14 cellular contexts compared by ENCODE assay signal in the genomic region with DNA sequence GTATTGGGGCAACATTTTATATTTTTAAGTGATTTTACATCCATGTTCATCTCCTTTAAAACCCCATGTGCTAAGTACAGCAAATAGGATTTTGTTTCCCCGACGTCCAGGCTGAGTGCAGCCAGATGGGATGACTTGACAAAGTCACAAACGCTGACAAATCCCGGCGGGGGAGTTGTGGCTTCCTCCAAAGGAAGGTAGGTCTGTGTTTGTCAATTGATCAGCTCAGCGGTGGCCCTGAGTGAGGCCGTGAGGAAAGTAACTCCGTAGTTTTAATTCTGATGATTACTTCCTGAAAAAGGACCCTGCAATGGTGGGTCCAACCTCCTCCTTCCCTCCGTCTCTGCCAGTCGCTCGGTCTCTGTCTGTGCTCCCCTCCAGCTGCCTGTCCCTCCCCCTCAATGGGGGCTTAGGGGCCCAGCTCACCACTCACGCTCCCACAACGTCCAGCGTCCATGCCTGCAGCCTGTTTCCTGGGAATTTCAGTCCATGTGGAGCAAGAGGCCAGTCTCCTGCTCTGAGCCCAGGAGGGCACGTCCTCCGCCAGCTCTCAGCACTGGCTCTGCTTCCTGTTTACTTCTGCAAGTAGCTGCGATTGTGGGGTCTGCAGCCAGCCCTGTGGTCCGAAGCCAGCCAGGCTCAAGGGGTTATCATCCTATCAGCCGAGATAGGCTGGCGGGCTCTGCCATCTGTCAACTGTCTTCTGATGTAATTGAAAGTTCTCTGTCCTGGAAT.
DNase-seq lines count a peak whose midpoint lies in the region; ATAC-seq and TF ChIP-seq lines count a peak whose summit lies in the region.
"Had no signal": no experiment of that assay in that cellular context is flagged by ENCODE, and none has a peak within 500 bp of the region (broad histone marks: within the 10 kb centered on the region; RNA-seq: fewer than 3 reads in every experiment).

No MANE protein-coding gene starts in this region.

- H3K9ac ChIP-seq in HUES64 (ENCODE audit: low read depth, low read length) = peak overlapping the region; percentile 26; the same call in 1 of the 2 replicates
- peak overlapping the region; percentile 53 for H3K9ac ChIP-seq in smooth muscle cell (ENCODE audit: low read depth)

- H3K27me3 Mint-ChIP-seq in WTC11 (ENCODE audit: low read depth) = peaks cover 43% of the 10 kb centered on the region
- H3K27me3 Mint-ChIP-seq in activated CD4-positive, alpha-beta memory T cell treated with anti-CD3 and anti-CD28 coated beads, Interleukin-2, amount 10 ng/mL, durations not matched to agents 7 days and 5 days = peaks cover 35% of the 10 kb centered on the region

- ATAC-seq in WTC11 = peak; percentile 64
- ATAC-seq: mucosa of descending colon had no signal

- TF ChIP-seq CTCF in WTC11 (IDR thresholded peaks at IDR 0.05) (no peak), smooth muscle cell (IDR thresholded peaks at IDR 0.05; ENCODE audit: borderline replicate concordance, insufficient read depth, poor library complexity, severe bottlenecking) (no peak), uterus (IDR thresholded peaks at IDR 0.05) (no peak), tibial artery (IDR thresholded peaks at IDR 0.05) (no peak)

- H2AFZ ChIP-seq in smooth muscle cell (ENCODE audit: low read depth) = peak overlapping the region; percentile 73

- H3K4me3 Mint-ChIP-seq in WTC11 = peak overlapping the region; percentile 63
- H3K4me3 Mint-ChIP-seq in activated CD4-positive, alpha-beta memory T cell treated with anti-CD3 and anti-CD28 coated beads, Interleukin-2, amount 10 ng/mL, durations not matched to agents 7 days and 5 days = no peak overlapping the region
- H3K4me3 Mint-ChIP-seq: activated naive CD4-positive, alpha-beta T cell treated with anti-CD3 and anti-CD28 coated beads for 36 hours; CD8-positive, alpha-beta memory T cell had no signal

- CTCF ChIA-PET in WTC11 (lab: Charles Lee) = interaction anchor here (1.4 to 1.6 kb wide), 3 partner anchors 16 to 217 kb away, joined by 4 to 11 read pairs (median 4); no protein-coding TSS in a partner anchor
- CTCF ChIA-PET in activated CD4-positive, alpha-beta memory T cell treated with anti-CD3 and anti-CD28 coated beads, Interleukin-2, amount 10 ng/mL, durations not matched to agents 7 days and 5 days (lab: Charles Lee) = no interaction called here

- intact Hi-C loops in uterus (cut with DNase I; ENCODE audit: low total_unique reads) (no loop called here), tibial artery (cut with DNase I; ENCODE audit: low total_unique reads) (no loop called here)

- POLR2A ChIA-PET in WTC11 (lab: Charles Lee) = no interaction called here
- POLR2A ChIA-PET in activated CD4-positive, alpha-beta memory T cell treated with anti-CD3 and anti-CD28 coated beads, Interleukin-2, amount 10 ng/mL, durations not matched to agents 7 days and 5 days (lab: Charles Lee) = no interaction called here

- H3K4me1 ChIP-seq in HUES64 (ENCODE audit: insufficient read depth, low read length) (peaks cover 20% of the 10 kb centered on the region), smooth muscle cell (ENCODE audit: low read depth) (peaks cover 27% of the 10 kb centered on the region), uterus (peaks cover 0 to 4% of the 10 kb centered on the region in 2 donors), tibial artery (peaks cover 0 to 5% (median 2%) of the 10 kb centered on the region in 4 donors)

- no peaks in the 10 kb centered on the region for H4K20me1 ChIP-seq in smooth muscle cell (ENCODE audit: low read depth)

- 30% methylated on average over 20 of the region's 20 CpGs for WGBS in HUES64
- 9% methylated on average over 20 of the region's 20 CpGs for WGBS in smooth muscle cell (ENCODE audit: low lambda C conversion rate)

- H3K36me3 ChIP-seq in HUES64 (ENCODE audit: insufficient read depth, low read length) (no peaks in the 10 kb centered on the region), smooth muscle cell (ENCODE audit: low read depth) (no peaks in the 10 kb centered on the region), uterus (no peaks in the 10 kb centered on the region), tibial artery (no peaks in the 10 kb centered on the region)

- no peaks in the 10 kb centered on the region for H3K9me3 Mint-ChIP-seq in WTC11
- no peaks in the 10 kb centered on the region for H3K9me3 Mint-ChIP-seq in activated CD4-positive, alpha-beta memory T cell treated with anti-CD3 and anti-CD28 coated beads, Interleukin-2, amount 10 ng/mL, durations not matched to agents 7 days and 5 days
- H3K9me3 Mint-ChIP-seq: activated naive CD4-positive, alpha-beta T cell treated with anti-CD3 and anti-CD28 coated beads for 36 hours had no signal

- DNase-seq in WTC11 (ENCODE audit: low spot score) (peak; percentile 36), islet precursor cell (peak; percentile 92), smooth muscle cell (lab: John Stamatoyannopoulos, UW; ENCODE audit: unreplicated experiment) (peak; percentile 31), NCI-H1092 treated with DMSO at 0.1 percent for 48 hours (lab: John Stamatoyannopoulos, UW) (no peak), uterus (no peak), tibial artery (no peak)
- no peak for DNase-seq in activated CD4-positive, alpha-beta memory T cell treated with anti-CD3 and anti-CD28 coated beads, Interleukin-2, amount 10 ng/mL, durations not matched to agents 7 days and 5 days
- DNase-seq: activated CD4-positive, alpha-beta T cell treated with anti-CD3 and anti-CD28 coated beads, Interleukin-2, amount 50 U/mL, for 1 hour; activated naive CD4-positive, alpha-beta T cell treated with anti-CD3 and anti-CD28 coated beads for 36 hours; CD8-positive, alpha-beta memory T cell; cerebellar nuclear complex; mucosa of descending colon; NCI-H446 had no signal

- H3K27ac ChIP-seq in HUES64 (ENCODE audit: low read depth, low read length) (no peak overlapping the region), smooth muscle cell (ENCODE audit: low read depth) (peak overlapping the region; percentile 85), uterus (no peak overlapping the region), tibial artery (no peak overlapping the region)

- H3K4me2 ChIP-seq in smooth muscle cell = peak overlapping the region; percentile 76

- TF ChIP-seq POLR2A in uterus (IDR thresholded peaks at IDR 0.05) = no peak

- no peaks in the 10 kb centered on the region for H3K79me2 ChIP-seq in smooth muscle cell (ENCODE audit: low read depth)

- peaks cover 46% of the 10 kb centered on the region for H3K4me1 Mint-ChIP-seq in WTC11
- H3K4me1 Mint-ChIP-seq in activated CD4-positive, alpha-beta memory T cell treated with anti-CD3 and anti-CD28 coated beads, Interleukin-2, amount 10 ng/mL, durations not matched to agents 7 days and 5 days = no peaks in the 10 kb centered on the region
- H3K4me1 Mint-ChIP-seq: CD8-positive, alpha-beta memory T cell had no signal

- H3K9me3 ChIP-seq in HUES64 (ENCODE audit: insufficient read depth, low read depth, low read length) (no peaks in the 10 kb centered on the region), smooth muscle cell (replicated peaks; ENCODE audit: low read depth) (no peaks in the 10 kb centered on the region), uterus (no peaks in the 10 kb centered on the region), tibial artery (no peaks in the 10 kb centered on the region)
- H3K9me3 ChIP-seq: mucosa of descending colon had no signal

- H3K4me3 ChIP-seq in HUES64 (ENCODE audit: low read length) = peak overlapping the region; percentile 9; the same call in 1 of the 2 replicates
- H3K4me3 ChIP-seq in smooth muscle cell = peak overlapping the region; percentile 23
- H3K4me3 ChIP-seq in uterus = no peak overlapping the region
- no peak overlapping the region for H3K4me3 ChIP-seq in tibial artery
- H3K4me3 ChIP-seq: mucosa of descending colon had no signal

- H3K27me3 ChIP-seq in HUES64 (ENCODE audit: insufficient read depth, low read length) (peaks cover 46% of the 10 kb centered on the region), smooth muscle cell (ENCODE audit: low read depth) (no peaks in the 10 kb centered on the region), uterus (no peaks in the 10 kb centered on the region), tibial artery (peaks cover 0 to 75% of the 10 kb centered on the region in 2 donors)

- H3K36me3 Mint-ChIP-seq in WTC11 = no peaks in the 10 kb centered on the region
- H3K36me3 Mint-ChIP-seq in activated CD4-positive, alpha-beta memory T cell treated with anti-CD3 and anti-CD28 coated beads, Interleukin-2, amount 10 ng/mL, durations not matched to agents 7 days and 5 days (ENCODE audit: low read depth) = no peaks in the 10 kb centered on the region
- H3K36me3 Mint-ChIP-seq: CD8-positive, alpha-beta memory T cell had no signal

- H3K27ac Mint-ChIP-seq in WTC11 = peak overlapping the region; percentile 89
- no peak overlapping the region for H3K27ac Mint-ChIP-seq in activated CD4-positive, alpha-beta memory T cell treated with anti-CD3 and anti-CD28 coated beads, Interleukin-2, amount 10 ng/mL, durations not matched to agents 7 days and 5 days
- H3K27ac Mint-ChIP-seq: activated naive CD4-positive, alpha-beta T cell treated with anti-CD3 and anti-CD28 coated beads for 36 hours; CD8-positive, alpha-beta memory T cell had no signal

- peaks cover 49% of the 10 kb centered on the region for H3F3A ChIP-seq in smooth muscle cell (ENCODE audit: low read depth)

TF ChIP-seq in WTC11, 78 proteins besides CTCF, POLR2A, EP300 and RAD21 (continues in another document):
- TF ChIP-seq ESRRA (CRISPR knock-in tag; IDR thresholded peaks at IDR 0.05; ENCODE audit: borderline replicate concordance) (no peak), ZBTB21 (CRISPR knock-in tag; IDR thresholded peaks at IDR 0.05; ENCODE audit: borderline replicate concordance) (0 out of 2 replicates have a peak, but pooled peaks have one; percentile 45), TCF7 (CRISPR knock-in tag; IDR thresholded peaks at IDR 0.05; ENCODE audit: low read depth) (no peak), OVOL2 (CRISPR knock-in tag; IDR thresholded peaks at IDR 0.05; ENCODE audit: borderline replicate concordance) (no peak), FOXP4 (CRISPR knock-in tag; IDR thresholded peaks at IDR 0.05) (0 out of 2 replicates have a peak, but pooled peaks have one; percentile 39)

Comparison
In these comparisons a context has a peak if more than half of its experiments do, and no peak if none do; other contexts are left out.
1. H3K4me3 ChIP-seq: peak in HUES64 (single experiment) and smooth muscle cell (single experiment); none in uterus (0 of 2) and tibial artery (0 of 2).
2. DNase-seq: peak in WTC11 (single experiment), islet precursor cell (single experiment) and smooth muscle cell (single experiment); none in NCI-H1092 treated with DMSO at 0.1 percent for 48 hours (single experiment), activated CD4-positive, alpha-beta memory T cell treated with anti-CD3 and anti-CD28 coated beads, Interleukin-2, amount 10 ng/mL, durations not matched to agents 7 days and 5 days (single experiment), uterus (0 of 2) and tibial artery (0 of 2).